1 cellular context compared by ENCODE assay signal in genomic region chr11:76152741-76153608, GRCh38.
TF ChIP-seq lines count a peak whose summit lies in the region.

No MANE protein-coding gene starts in this region.

TF ChIP-seq in HepG2, 621 proteins besides CTCF, POLR2A, EP300 and RAD21 (continued from another document and continues in another):
- TF ChIP-seq ZNF597 (CRISPR knock-in tag; IDR thresholded peaks at IDR 0.05), result no peak
- no peak for TF ChIP-seq ZNF567 (CRISPR knock-in tag; IDR thresholded peaks at IDR 0.05; ENCODE audit: borderline replicate concordance)
- TF ChIP-seq SNAI1 (CRISPR knock-in tag; IDR thresholded peaks at IDR 0.05; ENCODE audit: borderline replicate concordance), result no peak
- TF ChIP-seq IKZF5 (CRISPR knock-in tag; IDR thresholded peaks at IDR 0.05), result no peak
- TF ChIP-seq ZNF549 (CRISPR knock-in tag; IDR thresholded peaks at IDR 0.05), result no peak
- 0 out of 2 replicates have a peak, but pooled peaks have one; percentile 14 for TF ChIP-seq ZNF788 (CRISPR knock-in tag; IDR thresholded peaks at IDR 0.05; ENCODE audit: borderline replicate concordance)
- TF ChIP-seq BORCS8-MEF2B (CRISPR knock-in tag; IDR thresholded peaks at IDR 0.05), result no peak
- no peak for TF ChIP-seq ATF3 (CRISPR knock-in tag; IDR thresholded peaks at IDR 0.05)
- no peak for TF ChIP-seq FOXP1 (IDR thresholded peaks at IDR 0.05)
- peak; percentile 66; the same call in 1 of the 2 replicates for TF ChIP-seq FOXP1 (CRISPR knock-in tag; IDR thresholded peaks at IDR 0.05)
- no peak for TF ChIP-seq ZNF512 (CRISPR knock-in tag; IDR thresholded peaks at IDR 0.05)
- TF ChIP-seq ZNF543 (CRISPR knock-in tag; IDR thresholded peaks at IDR 0.05), result no peak
- TF ChIP-seq ATF4 (CRISPR knock-in tag; IDR thresholded peaks at IDR 0.05), result no peak
- no peak for TF ChIP-seq ZBTB40 (IDR thresholded peaks at IDR 0.05)
- no peak for TF ChIP-seq ZBTB40 (CRISPR knock-in tag; IDR thresholded peaks at IDR 0.05)
- no peak for TF ChIP-seq BCLAF1 (IDR thresholded peaks at IDR 0.05)
- no peak for TF ChIP-seq ZNF562 (CRISPR knock-in tag; IDR thresholded peaks at IDR 0.05; ENCODE audit: borderline replicate concordance)
- TF ChIP-seq SMAD3 (CRISPR knock-in tag; IDR thresholded peaks at IDR 0.05), result no peak
- TF ChIP-seq ZNF296 (CRISPR knock-in tag; conservative IDR thresholded peaks at IDR 0.05), result no peak
- TF ChIP-seq HNF4G (IDR thresholded peaks at IDR 0.05; ENCODE audit: borderline replicate concordance, low read depth, low read length), result no peak
- TF ChIP-seq HNF4G (CRISPR knock-in tag; IDR thresholded peaks at IDR 0.05; ENCODE audit: borderline replicate concordance, low read depth), result no peak
- TF ChIP-seq SRSF4 (IDR thresholded peaks at IDR 0.05; ENCODE audit: low read depth, low read length, poor library complexity, severe bottlenecking), result no peak
- no peak for TF ChIP-seq LCORL (IDR thresholded peaks at IDR 0.05)
- TF ChIP-seq LCORL (CRISPR knock-in tag; IDR thresholded peaks at IDR 0.05), result peak; percentile 66; the same call in 1 of the 2 replicates
- peak; percentile 46 for TF ChIP-seq PAXIP1 (CRISPR knock-in tag; conservative IDR thresholded peaks at IDR 0.05)
- TF ChIP-seq ZBTB37 (CRISPR knock-in tag; IDR thresholded peaks at IDR 0.05), result no peak
- no peak for TF ChIP-seq THAP7 (CRISPR knock-in tag; IDR thresholded peaks at IDR 0.05)
- no peak for TF ChIP-seq DRAP1 (CRISPR knock-in tag; IDR thresholded peaks at IDR 0.05)
- TF ChIP-seq PREB (CRISPR knock-in tag; IDR thresholded peaks at IDR 0.05), result no peak
- no peak for TF ChIP-seq ZNF282 (IDR thresholded peaks at IDR 0.05; ENCODE audit: partially characterized antibody)
